ENCODE assay signal across 8 cellular contexts in the genomic region with DNA sequence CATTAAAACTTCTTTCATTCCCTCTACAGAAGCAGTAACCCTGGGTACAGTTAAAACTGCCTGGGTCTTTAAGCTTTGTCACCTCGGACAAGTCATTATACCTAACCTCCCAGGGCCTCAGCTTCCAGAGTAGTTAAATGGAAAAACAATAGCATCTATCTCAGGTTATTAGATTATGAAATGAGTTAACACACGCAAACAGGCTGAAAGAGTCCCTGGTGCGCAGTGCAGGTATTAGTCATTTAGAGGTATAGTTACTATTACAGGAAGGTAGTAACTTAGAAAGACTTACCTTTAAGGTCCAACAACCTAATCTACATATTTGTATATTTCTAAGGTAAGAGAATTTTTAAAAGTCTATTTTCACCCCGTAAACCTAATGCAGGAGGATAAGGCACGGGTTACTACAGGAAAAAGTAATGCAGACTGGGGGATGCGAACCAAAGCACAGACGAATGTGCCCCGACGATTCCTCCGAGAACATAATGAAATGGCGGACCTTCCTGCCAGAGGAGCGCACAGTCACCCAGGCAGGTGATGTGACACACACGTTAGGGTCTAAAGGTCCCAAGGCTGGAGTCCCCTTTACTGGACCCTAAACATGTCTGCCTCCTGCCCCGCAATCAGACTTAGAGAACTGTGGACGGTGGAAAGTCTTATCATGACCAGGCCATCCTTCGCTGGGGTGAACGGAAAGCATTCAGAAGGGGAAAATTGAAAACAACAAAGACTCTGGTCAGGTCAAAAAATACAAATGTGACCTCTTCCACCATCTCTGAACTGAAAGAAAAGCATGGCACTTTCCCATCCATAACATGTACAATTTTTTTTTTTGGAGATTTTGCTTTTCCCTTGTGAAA. TPM values are rescaled to one million over a fixed set of nuclear protein-coding genes. Genes with fewer than 3 reads are reported as not detected.
DNase-seq lines count a peak whose midpoint lies in the region; TF ChIP-seq lines count a peak whose summit lies in the region.

No MANE protein-coding gene starts in this region.

- DNase-seq in Daoy (ENCODE audit: low read depth) (peak; percentile 20), M059J (ENCODE audit: low read depth) (peak; percentile 38), spleen (no peak), NCI-H774 (lab: John Stamatoyannopoulos, UW) (no peak), NCI-H2107 (lab: John Stamatoyannopoulos, UW) (no peak), DMS114 treated with DMSO at 0.1 percent for 48 hours (lab: John Stamatoyannopoulos, UW; ENCODE audit: unreplicated experiment) (no peak)
- peak; percentile 61 for DNase-seq in activated naive CD4-positive, alpha-beta T cell treated with anti-CD3 and anti-CD28 coated beads, Interleukin-2, amount 50 U/mL, for 16 hours

- peak overlapping the region; percentile 84 for H3K9ac ChIP-seq in iPS-15b (ENCODE audit: low read depth, low read length)

- peak overlapping the region; percentile 91 to 98 (median 94) for H3K27ac ChIP-seq in spleen

- H3K4me1 ChIP-seq in iPS-15b (ENCODE audit: control insufficient read depth, insufficient read depth, low read length): peaks cover 26% of the 10 kb centered on the region
- H3K4me1 ChIP-seq in spleen: peaks cover 30 to 70% (median 57%) of the 10 kb centered on the region in 6 donors

- TF ChIP-seq CTCF in spleen (IDR thresholded peaks at IDR 0.05 in 8 of 11, conservative IDR thresholded peaks at IDR 0.05 in 3 of 11): no peak

- intact Hi-C loops in spleen (cut with DNase I; ENCODE audit: low total_unique reads): no loop called here

- H3K36me3 ChIP-seq in iPS-15b (ENCODE audit: control insufficient read depth, insufficient read depth, low read length) (no peaks in the 10 kb centered on the region), spleen (peaks cover 0 to 6% (median 0%) of the 10 kb centered on the region in 6 donors)

- 1 to 3% (median 1%) methylated on average over 17 of the region's 17 CpGs for WGBS in spleen, 5 donors

- H3K9me3 ChIP-seq in iPS-15b (ENCODE audit: control insufficient read depth, insufficient read depth, low read length) (no peaks in the 10 kb centered on the region), spleen (no peaks in the 10 kb centered on the region)

- no peak for TF ChIP-seq POLR2A in spleen (IDR thresholded peaks at IDR 0.05)

- H3K27me3 ChIP-seq in iPS-15b (ENCODE audit: control insufficient read depth, insufficient read depth, low read length) (no peaks in the 10 kb centered on the region), spleen (replicated peaks in 1 of 7) (no peaks in the 10 kb centered on the region)

- H3K4me3 ChIP-seq in iPS-15b (ENCODE audit: low read depth, low read length) (peak overlapping the region; percentile 82), spleen (peak overlapping the region; percentile 65 to 90 (median 86))

RNA-seq across cellular contexts. Expression of gene NAP1L4, which starts 1.3 kb away (rescaled TPM):
- 79.1 and 88.6 TPM in 2 replicates for total RNA-seq in Daoy (2014; rRNA removed; shearing (Covaris generic))
- total RNA-seq in M059J (2014; rRNA removed; shearing (Covaris generic)): 91.7 and 120 TPM in 2 replicates
- 100 to 1,000 TPM in 6 of 7 donors, 10 to 100 TPM in 1; 87.5 to 137 (median 131) TPM for total RNA-seq in spleen
- polyA plus RNA-seq in spleen: 100 to 1,000 TPM in 1 of 3 donors, 10 to 100 TPM in 2; 79.5 to 104 (median 90.6) TPM

Comparison
In these comparisons a context has a peak if more than half of its experiments do, and no peak if none do; other contexts are left out.
1. DNase-seq: peak in Daoy (single experiment), M059J (single experiment) and activated naive CD4-positive, alpha-beta T cell treated with anti-CD3 and anti-CD28 coated beads, Interleukin-2, amount 50 U/mL, for 16 hours (single experiment); none in spleen (single experiment), NCI-H774 (single experiment), NCI-H2107 (single experiment) and DMS114 treated with DMSO at 0.1 percent for 48 hours (single experiment).